Comparison of ENCODE assay signal across 17 cellular contexts in the genomic region with DNA sequence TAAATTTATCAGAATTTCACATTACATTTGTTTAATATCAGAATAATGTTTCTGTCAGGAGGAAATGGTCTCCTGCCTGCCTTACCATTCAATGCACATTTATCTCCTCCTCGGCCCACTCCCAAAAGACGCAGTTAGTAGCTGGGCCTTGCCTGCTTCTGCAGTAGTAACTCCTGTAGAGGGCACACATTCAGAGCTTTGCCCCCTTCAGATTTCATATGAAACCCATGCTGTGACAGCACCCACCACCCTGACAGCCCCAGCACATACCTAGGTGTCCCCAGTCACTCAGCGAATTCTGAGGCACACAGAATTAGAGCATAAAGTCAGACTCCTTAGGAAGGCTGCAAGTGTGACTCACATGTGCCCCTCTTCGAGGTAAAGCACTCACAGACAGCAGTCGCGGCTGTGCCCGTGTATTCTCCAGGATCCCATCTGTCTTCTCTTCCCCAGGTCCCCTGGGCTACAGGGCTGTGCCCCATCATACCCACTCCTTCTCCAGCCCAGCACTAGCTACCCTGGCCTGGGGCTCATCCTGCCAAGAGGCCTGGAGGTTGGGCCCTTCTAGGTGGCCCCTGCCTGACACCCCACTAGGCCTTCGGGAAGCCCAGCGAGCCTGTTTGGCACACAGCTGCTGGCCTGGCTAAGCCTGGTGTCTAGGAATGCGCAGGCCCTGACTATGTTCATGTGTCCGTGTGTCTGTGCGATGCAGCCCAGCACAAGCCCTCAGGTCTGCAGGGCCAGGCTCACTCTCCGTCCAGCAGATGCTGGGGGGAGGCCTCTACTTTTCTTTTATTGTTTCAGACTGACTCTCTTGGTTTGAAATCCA. TPM values are rescaled to one million over a fixed set of nuclear protein-coding genes. Genes with fewer than 3 reads are reported as not detected.
A peak's percentile ranks its signal among the peaks of the same experiment; 100 is the strongest.
DNase-seq lines count a peak whose midpoint lies in the region; ATAC-seq and TF ChIP-seq lines count a peak whose summit lies in the region.
"Had no signal": no experiment of that assay in that cellular context is flagged by ENCODE, and none has a peak within 500 bp of the region (broad histone marks: within the 10 kb centered on the region; RNA-seq: fewer than 3 reads in every experiment).

No MANE protein-coding gene starts in this region.

- H3K4me2 ChIP-seq in PC-3 (ENCODE audit: low read length): peak overlapping the region; percentile 77; the same call in 1 of the 2 replicates

- no peak overlapping the region for H2AFZ ChIP-seq in PC-3 (ENCODE audit: low read length)

- 0 out of 2 replicates have a peak, but pooled peaks cover 2% of the 10 kb centered on the region for H3K79me2 ChIP-seq in PC-3 (ENCODE audit: low read length)

- no peaks in the 10 kb centered on the region for H4K20me1 ChIP-seq in PC-3 (ENCODE audit: low read length)

- H3K4me3 Mint-ChIP-seq in endodermal cell (no peak overlapping the region), mesothelial cell of epicardium (no peak overlapping the region)
- H3K4me3 Mint-ChIP-seq: activated CD4-positive, alpha-beta memory T cell treated with anti-CD3 and anti-CD28 coated beads for 36 hours had no signal

- H3F3A ChIP-seq in PC-3 (ENCODE audit: low read length, unreplicated experiment): peaks cover 5% of the 10 kb centered on the region

- no peaks in the 10 kb centered on the region for H3K9me2 ChIP-seq in PC-3 (replicated peaks; ENCODE audit: low read length)

- intact Hi-C loops in PC-3 (cut with micrococcal nuclease): no loop called here
- intact Hi-C loops in colonic mucosa (cut with DNase I): no loop called here

- POLR2A ChIA-PET in PC-3 (lab: Charles Lee; ENCODE audit: unreplicated experiment): no interaction called here

- H3K36me3 Mint-ChIP-seq in endodermal cell (ENCODE audit: low read depth) (no peaks in the 10 kb centered on the region), mesothelial cell of epicardium (no peaks in the 10 kb centered on the region)
- H3K36me3 Mint-ChIP-seq: activated CD4-positive, alpha-beta memory T cell treated with anti-CD3 and anti-CD28 coated beads for 36 hours had no signal

- no peak for DNase-seq in PC-3
- DNase-seq in endodermal cell: peak; percentile 35
- no peak for DNase-seq in mesothelial cell of epicardium (ENCODE audit: low spot score in 2 of 2, unreplicated experiment in 2 of 2)
- no peak for DNase-seq in thoracic aorta (ENCODE audit: low spot score)
- no peak for DNase-seq in effector memory CD4-positive, alpha-beta T cell
- DNase-seq in stimulated activated naive CD4-positive, alpha-beta T cell treated with Interleukin-2 at 50 U/mL for 16 hours (lab: John Stamatoyannopoulos, UW): no peak
- no peak for DNase-seq in colonic mucosa
- DNase-seq in CD1c-positive myeloid dendritic cell (ENCODE audit: extremely low spot score): no peak
- DNase-seq: activated CD4-positive, alpha-beta memory T cell treated with anti-CD3 and anti-CD28 coated beads for 36 hours; activated T-cell treated with anti-CD3 and anti-CD28 coated beads, Interleukin-2, amount 50 U/mL, for 48 hours; Kasumi-1; NCI-H1417; small intestine had no signal

- H3K4me1 Mint-ChIP-seq in endodermal cell: peaks cover 52% of the 10 kb centered on the region
- peaks cover 48% of the 10 kb centered on the region for H3K4me1 Mint-ChIP-seq in mesothelial cell of epicardium

- no peaks in the 10 kb centered on the region for H3K36me3 ChIP-seq in PC-3 (ENCODE audit: low read depth, low read length)
- no peaks in the 10 kb centered on the region for H3K36me3 ChIP-seq in endodermal cell (ENCODE audit: control insufficient read depth, insufficient read depth, low read length)
- no peaks in the 10 kb centered on the region for H3K36me3 ChIP-seq in thoracic aorta
- H3K36me3 ChIP-seq in effector memory CD4-positive, alpha-beta T cell (ENCODE audit: control insufficient read depth, insufficient read depth, low read length): no peaks in the 10 kb centered on the region
- H3K36me3 ChIP-seq in colonic mucosa: no peaks in the 10 kb centered on the region

- H3K4me1 ChIP-seq in PC-3 (ENCODE audit: insufficient read depth, low read length) (peaks cover 49% of the 10 kb centered on the region), endodermal cell (ENCODE audit: control insufficient read depth, insufficient read depth, low read length) (peaks cover 13% of the 10 kb centered on the region), thoracic aorta (ENCODE audit: control insufficient read depth in 1 of 2, low read depth in 2 of 2) (peaks cover 77 to 95% of the 10 kb centered on the region in 2 donors), colonic mucosa (peaks cover 19% of the 10 kb centered on the region)
- no peaks in the 10 kb centered on the region for H3K4me1 ChIP-seq in effector memory CD4-positive, alpha-beta T cell (ENCODE audit: control insufficient read depth, insufficient read depth, low read length, poor library complexity, severe bottlenecking)

- no peak for ATAC-seq in PC-3
- ATAC-seq in thoracic aorta (ENCODE audit: insufficient number of reproducible peaks, low FRiP score, low read depth): no peak
- ATAC-seq: esophagus mucosa, mucosa of descending colon, pancreas had no signal

- H3K27ac Mint-ChIP-seq in endodermal cell (no peak overlapping the region), mesothelial cell of epicardium (peak overlapping the region; percentile 59)
- H3K27ac Mint-ChIP-seq: activated CD4-positive, alpha-beta memory T cell treated with anti-CD3 and anti-CD28 coated beads for 36 hours had no signal

- CTCF ChIA-PET in PC-3 (lab: Charles Lee): interaction anchor here (1.4 kb wide), 1 partner anchor 18 kb away, joined by 8 read pairs; no protein-coding TSS in a partner anchor

- H3K27ac ChIP-seq in PC-3 (ENCODE audit: low read length) (no peak overlapping the region), endodermal cell (ENCODE audit: low read depth, low read length) (no peak overlapping the region), thoracic aorta (peak overlapping the region; percentile 79 to 87), colonic mucosa (no peak overlapping the region)
- H3K27ac ChIP-seq in effector memory CD4-positive, alpha-beta T cell (ENCODE audit: insufficient read depth, low read length, poor library complexity, severe bottlenecking): no peak overlapping the region

- peaks cover 4% of the 10 kb centered on the region for H3K27me3 Mint-ChIP-seq in endodermal cell (ENCODE audit: insufficient read depth)
- no peaks in the 10 kb centered on the region for H3K27me3 Mint-ChIP-seq in mesothelial cell of epicardium (ENCODE audit: low read depth)
- H3K27me3 Mint-ChIP-seq: activated CD4-positive, alpha-beta memory T cell treated with anti-CD3 and anti-CD28 coated beads for 36 hours had no signal

- 90 to 91% methylated on average over 6 to 13 of the region's 13 CpGs for WGBS in endodermal cell (ENCODE audit: insufficient coverage in 1 of 2, insufficient read length in 1 of 2), 2 experiments

- TF ChIP-seq CTCF in PC-3 (conservative IDR thresholded peaks at IDR 0.05; ENCODE audit: low read depth, low read length): no peak
- no peak for TF ChIP-seq CTCF in endodermal cell (conservative IDR thresholded peaks at IDR 0.05)
- TF ChIP-seq CTCF in mesothelial cell of epicardium (IDR thresholded peaks at IDR 0.05; ENCODE audit: unreplicated experiment): no peak
- no peak for TF ChIP-seq CTCF in thoracic aorta (IDR thresholded peaks at IDR 0.05)
- no peak for TF ChIP-seq CTCF in colonic mucosa (IDR thresholded peaks at IDR 0.05)

- H3K9me3 ChIP-seq in PC-3 (ENCODE audit: low read length): no peaks in the 10 kb centered on the region
- no peaks in the 10 kb centered on the region for H3K9me3 ChIP-seq in endodermal cell (ENCODE audit: control insufficient read depth, low read length)
- no peaks in the 10 kb centered on the region for H3K9me3 ChIP-seq in thoracic aorta
- no peaks in the 10 kb centered on the region for H3K9me3 ChIP-seq in effector memory CD4-positive, alpha-beta T cell (ENCODE audit: control insufficient read depth, low read length)
- no peaks in the 10 kb centered on the region for H3K9me3 ChIP-seq in colonic mucosa
- H3K9me3 ChIP-seq: Caco-2, mucosa of descending colon, pancreas had no signal

- no peaks in the 10 kb centered on the region for H3K27me3 ChIP-seq in PC-3 (ENCODE audit: low read length)
- no peaks in the 10 kb centered on the region for H3K27me3 ChIP-seq in endodermal cell (ENCODE audit: control insufficient read depth, insufficient read depth, low read length, poor library complexity, severe bottlenecking)
- H3K27me3 ChIP-seq in thoracic aorta (replicated peaks; ENCODE audit: insufficient read depth): no peaks in the 10 kb centered on the region
- H3K27me3 ChIP-seq in effector memory CD4-positive, alpha-beta T cell (replicated peaks; ENCODE audit: control insufficient read depth, insufficient read depth, low read length, poor library complexity, severe bottlenecking): no peaks in the 10 kb centered on the region
- H3K27me3 ChIP-seq in colonic mucosa: no peaks in the 10 kb centered on the region
- H3K27me3 ChIP-seq: pancreas had no signal

- BruUV-seq in PC-3 (replicated peaks; lab: Mats Ljungman, UMichigan): no TSS peak

- H3K4me3 ChIP-seq in PC-3 (ENCODE audit: low read length) (no peak overlapping the region), endodermal cell (ENCODE audit: low read length) (no peak overlapping the region), thoracic aorta (no peak overlapping the region), colonic mucosa (no peak overlapping the region)
- H3K4me3 ChIP-seq in effector memory CD4-positive, alpha-beta T cell (ENCODE audit: insufficient read depth, low read depth, low read length, poor library complexity, severe bottlenecking): no peak overlapping the region
- H3K4me3 ChIP-seq: mucosa of descending colon, pancreas had no signal

- no peak overlapping the region for H3K9ac ChIP-seq in PC-3 (ENCODE audit: low read length)
- no peak overlapping the region for H3K9ac ChIP-seq in endodermal cell (ENCODE audit: extremely low read depth, low read length, poor library complexity, severe bottlenecking)
- no peak overlapping the region for H3K9ac ChIP-seq in colonic mucosa (ENCODE audit: low read depth in 2 of 2, low read length in 2 of 2)

- H3K9me3 Mint-ChIP-seq in endodermal cell (no peaks in the 10 kb centered on the region), mesothelial cell of epicardium (no peaks in the 10 kb centered on the region)
- H3K9me3 Mint-ChIP-seq: activated CD4-positive, alpha-beta memory T cell treated with anti-CD3 and anti-CD28 coated beads for 36 hours had no signal

RNA-seq across cellular contexts. Expression of a gene that starts 4.7 kb away (rescaled TPM):
- total RNA-seq in PC-3 (2014; rRNA removed): 8.0 and 9.0 TPM in 2 replicates
- total RNA-seq in endodermal cell: 1 to 10 TPM; 1.3 to 2.6 TPM
- 0.89 TPM for polyA plus RNA-seq in endodermal cell (2013, experiment 1 of 2)
- 1.2 TPM for polyA plus RNA-seq in endodermal cell (2013, experiment 2 of 2)
- total RNA-seq in mesothelial cell of epicardium: 8.0 to 11.1 TPM (median 10.1 TPM) in 3 replicates
- 100 to 1,000 TPM; 473 to 661 TPM for total RNA-seq in thoracic aorta
- total RNA-seq in colonic mucosa: 10 to 100 TPM; 11.1 to 20.2 TPM

RNA-seq across cellular contexts. Expression of a gene that starts 17.4 kb away (rescaled TPM):
- total RNA-seq in PC-3 (2014; rRNA removed) (17.6 and 24.8 TPM in 2 replicates), endodermal cell (10 to 100 TPM; 35.5 to 42.5 TPM), mesothelial cell of epicardium (44.7 to 46.8 TPM (median 45.2 TPM) in 3 replicates), thoracic aorta (10 to 100 TPM; 16.6 to 20.7 TPM), colonic mucosa (10 to 100 TPM; 16.5 to 17.3 TPM)
- polyA plus RNA-seq in endodermal cell (2013, experiment 1 of 2): 59.3 TPM
- 54.5 TPM for polyA plus RNA-seq in endodermal cell (2013, experiment 2 of 2)

RNA-seq across cellular contexts. Expression of a gene that starts 23.7 kb away (rescaled TPM):
- 7.7 and 8.7 TPM in 2 replicates for total RNA-seq in PC-3 (2014; rRNA removed)
- 10 to 100 TPM in 1 of 2 donors, 1 to 10 TPM in 1; 5.2 to 14.1 TPM for total RNA-seq in endodermal cell
- polyA plus RNA-seq in endodermal cell (2013, experiment 1 of 2): 17.2 TPM
- polyA plus RNA-seq in endodermal cell (2013, experiment 2 of 2): 20.0 TPM
- total RNA-seq in mesothelial cell of epicardium: 15.4 to 16.6 TPM (median 16.3 TPM) in 3 replicates
- 10 to 100 TPM; 48.5 to 68.5 TPM for total RNA-seq in thoracic aorta
- 10 to 100 TPM; 13.1 to 19.9 TPM for total RNA-seq in colonic mucosa

Comparison
In these comparisons a context has a peak if more than half of its experiments do, and no peak if none do; other contexts are left out.
1. H3K27ac ChIP-seq: peak in thoracic aorta (2 of 2); none in PC-3 (single experiment), endodermal cell (single experiment), effector memory CD4-positive, alpha-beta T cell (single experiment) and colonic mucosa (single experiment).
2. RNA of a gene that starts 4.7 kb away (total RNA-seq): 473 to 661 TPM in thoracic aorta; 11.1 to 20.2 TPM in colonic mucosa, 8.0 to 11.1 TPM in mesothelial cell of epicardium, 8.0 to 9.0 TPM in PC-3 and 1.3 to 2.6 TPM in endodermal cell; every median in the first group is over 10 times any median in the second.